10 cellular contexts compared by ENCODE assay signal in genomic region chr11:47987781-47988180, GRCh38. TPM values are rescaled to one million over a fixed set of nuclear protein-coding genes. Genes with fewer than 3 reads are reported as not detected.
A peak's percentile ranks its signal among the peaks of the same experiment; 100 is the strongest.
DNase-seq lines count a peak whose midpoint lies in the region; ATAC-seq and TF ChIP-seq lines count a peak whose summit lies in the region.
"Had no signal": no experiment of that assay in that cellular context is flagged by ENCODE, and none has a peak within 500 bp of the region (broad histone marks: within the 10 kb centered on the region; RNA-seq: fewer than 3 reads in every experiment).

No MANE protein-coding gene starts in this region.

- H3K9me3 ChIP-seq in mucosa of descending colon (no peaks in the 10 kb centered on the region), SJCRH30 (replicated peaks) (no peaks in the 10 kb centered on the region)
- H3K9me3 ChIP-seq: BE2C, SJSA1 had no signal

- H3K4me3 ChIP-seq in mucosa of descending colon (no peak overlapping the region), SJCRH30 (no peak overlapping the region)
- H3K4me3 ChIP-seq: SJSA1 had no signal

- peaks cover 53% of the 10 kb centered on the region for H3K36me3 Mint-ChIP-seq in activated T-helper 2 cell treated with anti-CD3 and anti-CD28 coated beads, Interferon-gamma antibody, Interleukin-2, Interleukin-4, amounts not matched to agents 10 μg/mL and 5 μg/mL and 100 μg/mL, durations not matched to agents 14 hours and 24 hours and 36 hours (ENCODE audit: low read depth)

- intact Hi-C loops in activated T-helper 2 cell treated with anti-CD3 and anti-CD28 coated beads, Interferon-gamma antibody, Interleukin-2, Interleukin-4, amounts not matched to agents 10 μg/mL and 5 μg/mL and 100 μg/mL, durations not matched to agents 14 hours and 24 hours and 36 hours (cut with micrococcal nuclease): no loop called here
- intact Hi-C loops in mucosa of descending colon (cut with DNase I, micrococcal nuclease): no loop called here

- TF ChIP-seq CTCF in mucosa of descending colon (IDR thresholded peaks at IDR 0.05): no peak

- H3K36me3 ChIP-seq in mucosa of descending colon (ENCODE audit: low read depth) (no peaks in the 10 kb centered on the region), SJCRH30 (no peaks in the 10 kb centered on the region)
- H3K36me3 ChIP-seq: BE2C had no signal

- H3K9me3 Mint-ChIP-seq in activated T-helper 2 cell treated with anti-CD3 and anti-CD28 coated beads, Interferon-gamma antibody, Interleukin-2, Interleukin-4, amounts not matched to agents 10 μg/mL and 5 μg/mL and 100 μg/mL, durations not matched to agents 14 hours and 24 hours and 36 hours: no peaks in the 10 kb centered on the region

- no peak overlapping the region for H3K27ac ChIP-seq in SJCRH30
- H3K27ac ChIP-seq: SJSA1 had no signal

- no peaks in the 10 kb centered on the region for H3K27me3 Mint-ChIP-seq in activated T-helper 2 cell treated with anti-CD3 and anti-CD28 coated beads, Interferon-gamma antibody, Interleukin-2, Interleukin-4, amounts not matched to agents 10 μg/mL and 5 μg/mL and 100 μg/mL, durations not matched to agents 14 hours and 24 hours and 36 hours (ENCODE audit: low read depth)

- DNase-seq in Ammon's horn (ENCODE audit: low spot score) (peak; percentile 54), mucosa of descending colon (peak in 2 of 3 donors; percentile 50 to 53), NCI-H2029 treated with DMSO at 0.1 percent for 48 hours (lab: John Stamatoyannopoulos, UW) (no peak), SJCRH30 (no peak)
- no peak for DNase-seq in activated T-helper 2 cell treated with anti-CD3 and anti-CD28 coated beads, Interferon-gamma antibody, Interleukin-2, Interleukin-4, amounts not matched to agents 10 μg/mL and 5 μg/mL and 100 μg/mL, durations not matched to agents 14 hours and 24 hours and 36 hours (ENCODE audit: low spot score)
- DNase-seq: BE2C had no signal

- peaks cover 11% of the 10 kb centered on the region for H3K27me3 ChIP-seq in SJCRH30
- H3K27me3 ChIP-seq: BE2C, SJSA1 had no signal

- peak overlapping the region; percentile 59 for H3K27ac Mint-ChIP-seq in activated T-helper 2 cell treated with anti-CD3 and anti-CD28 coated beads, Interferon-gamma antibody, Interleukin-2, Interleukin-4, amounts not matched to agents 10 μg/mL and 5 μg/mL and 100 μg/mL, durations not matched to agents 14 hours and 24 hours and 36 hours

- no peak overlapping the region for H3K4me3 Mint-ChIP-seq in activated T-helper 2 cell treated with anti-CD3 and anti-CD28 coated beads, Interferon-gamma antibody, Interleukin-2, Interleukin-4, amounts not matched to agents 10 μg/mL and 5 μg/mL and 100 μg/mL, durations not matched to agents 14 hours and 24 hours and 36 hours (ENCODE audit: low read depth)

- H3K4me1 ChIP-seq in mucosa of descending colon (ENCODE audit: low read depth): peaks cover 64% of the 10 kb centered on the region
- no peaks in the 10 kb centered on the region for H3K4me1 ChIP-seq in SJCRH30
- H3K4me1 ChIP-seq: BE2C had no signal

- H3K4me1 Mint-ChIP-seq in activated T-helper 2 cell treated with anti-CD3 and anti-CD28 coated beads, Interferon-gamma antibody, Interleukin-2, Interleukin-4, amounts not matched to agents 10 μg/mL and 5 μg/mL and 100 μg/mL, durations not matched to agents 14 hours and 24 hours and 36 hours (ENCODE audit: low read depth): peaks cover 56% of the 10 kb centered on the region

- ATAC-seq in GM21786 (IDR thresholded peaks at IDR 0.05; ENCODE audit: unreplicated experiment) (peak; percentile 37), mucosa of descending colon (peak; percentile 54), HG02571 (IDR thresholded peaks at IDR 0.05; ENCODE audit: unreplicated experiment) (no peak), GM19455 (IDR thresholded peaks at IDR 0.05; ENCODE audit: unreplicated experiment) (no peak)

RNA-seq across cellular contexts. Expression of gene PTPRJ, which starts 7.4 kb away (rescaled TPM):
- total RNA-seq in activated T-helper 2 cell treated with anti-CD3 and anti-CD28 coated beads, Interferon-gamma antibody, Interleukin-2, Interleukin-4, amounts not matched to agents 10 μg/mL and 5 μg/mL and 100 μg/mL, durations not matched to agents 14 hours and 24 hours and 36 hours: 50.9 and 53.2 TPM in 2 replicates
- total RNA-seq in mucosa of descending colon: 10 to 100 TPM; 27.8 to 54.6 (median 44.0) TPM
- total RNA-seq in SJCRH30 (2014; rRNA removed; shearing (Covaris generic)): 0.68 and 1.0 TPM in 2 replicates

Comparison
In these comparisons a context has a peak if more than half of its experiments do, and no peak if none do; other contexts are left out.
1. DNase-seq: peak in Ammon's horn (single experiment) and mucosa of descending colon (2 of 3); none in activated T-helper 2 cell treated with anti-CD3 and anti-CD28 coated beads, Interferon-gamma antibody, Interleukin-2, Interleukin-4, amounts not matched to agents 10 μg/mL and 5 μg/mL and 100 μg/mL, durations not matched to agents 14 hours and 24 hours and 36 hours (single experiment), NCI-H2029 treated with DMSO at 0.1 percent for 48 hours (single experiment) and SJCRH30 (0 of 2).
2. ATAC-seq: peak in GM21786 (single experiment) and mucosa of descending colon (single experiment); none in HG02571 (single experiment) and GM19455 (single experiment).
3. RNA of gene PTPRJ, which starts 7.4 kb away (total RNA-seq): 50.9 to 53.2 TPM in activated T-helper 2 cell treated with anti-CD3 and anti-CD28 coated beads, Interferon-gamma antibody, Interleukin-2, Interleukin-4, amounts not matched to agents 10 μg/mL and 5 μg/mL and 100 μg/mL, durations not matched to agents 14 hours and 24 hours and 36 hours and 27.8 to 54.6 TPM in mucosa of descending colon; 0.68 to 1.0 TPM in SJCRH30; every median in the first group is over 10 times any median in the second.